17 cellular contexts compared by ENCODE assay signal in genomic region chr22:48708558-48709245, GRCh38.
DNase-seq lines count a peak whose midpoint lies in the region; ATAC-seq and TF ChIP-seq lines count a peak whose summit lies in the region.
"Had no signal": no experiment of that assay in that cellular context is flagged by ENCODE, and none has a peak within 500 bp of the region (broad histone marks: within the 10 kb centered on the region; RNA-seq: fewer than 3 reads in every experiment).

No MANE protein-coding gene starts in this region.

- H3K4me2 ChIP-seq in osteoblast (ENCODE audit: insufficient read depth, low read length) = no peak overlapping the region
- H3K4me2 ChIP-seq: A549 had no signal

- ATAC-seq in heart right ventricle (no peak), RWPE2 (ENCODE audit: low read depth) (no peak)
- ATAC-seq: A549, Panc1 had no signal

- 73 to 79% methylated on average over 25 of the region's 25 CpGs for WGBS in heart right ventricle, 2 donors

- no peaks in the 10 kb centered on the region for H3K79me2 ChIP-seq in osteoblast (ENCODE audit: insufficient read depth, low read length)

- H3K9me3 ChIP-seq in heart right ventricle = no peaks in the 10 kb centered on the region
- no peaks in the 10 kb centered on the region for H3K9me3 ChIP-seq in RWPE2 (ENCODE audit: severe bottlenecking)
- no peaks in the 10 kb centered on the region for H3K9me3 ChIP-seq in osteoblast (ENCODE audit: low read depth, low read length)
- H3K9me3 ChIP-seq: A549, BE2C, SJSA1 had no signal

- H3K4me3 ChIP-seq in heart right ventricle = no peak overlapping the region
- H3K4me3 ChIP-seq in RWPE2 (ENCODE audit: severe bottlenecking) = no peak overlapping the region
- no peak overlapping the region for H3K4me3 ChIP-seq in osteoblast (ENCODE audit: insufficient read depth, low read length)
- H3K4me3 ChIP-seq: A549, SJSA1 had no signal

- peak; percentile 72 for DNase-seq in cardiac septum (ENCODE audit: low spot score)
- DNase-seq in heart right ventricle = no peak
- peak; percentile 23 for DNase-seq in RWPE2 (ENCODE audit: low spot score)
- peak; percentile 81 for DNase-seq in osteoblast (ENCODE audit: insufficient read length, low spot score, missing footprints)
- no peak for DNase-seq in effector CD4-positive, alpha-beta T cell
- no peak for DNase-seq in occipital lobe (lab: John Stamatoyannopoulos, UW)
- no peak for DNase-seq in NCI-H1694 (lab: John Stamatoyannopoulos, UW)
- DNase-seq: BE2C; CD4-positive, CD25-positive, alpha-beta regulatory T cell; DMS79; NCI-H1105 treated with DMSO at 0.1 percent for 48 hours; NCI-H2081; NCI-H2171; NCI-H82 had no signal

- no peaks in the 10 kb centered on the region for H4K20me1 ChIP-seq in osteoblast (ENCODE audit: insufficient read depth, low read length)

- no peak overlapping the region for H3K27ac ChIP-seq in heart right ventricle
- no peak overlapping the region for H3K27ac ChIP-seq in RWPE2 (ENCODE audit: poor library complexity, severe bottlenecking)
- no peak overlapping the region for H3K27ac ChIP-seq in osteoblast (ENCODE audit: low read depth, low read length)
- H3K27ac ChIP-seq: A549, SJSA1 had no signal

- intact Hi-C loops in cardiac septum (cut with DNase I) (no loop called here), heart right ventricle (cut with DNase I) (no loop called here)

- H3K27me3 ChIP-seq in heart right ventricle = peaks cover 0 to 11% (median 0%) of the 10 kb centered on the region in 7 donors
- H3K27me3 ChIP-seq in RWPE2 (ENCODE audit: insufficient read depth, poor library complexity, severe bottlenecking) = no peaks in the 10 kb centered on the region
- H3K27me3 ChIP-seq in osteoblast (ENCODE audit: insufficient read depth, low read length) = no peaks in the 10 kb centered on the region
- H3K27me3 ChIP-seq: BE2C, SJSA1 had no signal

- no peak overlapping the region for H2AFZ ChIP-seq in osteoblast (ENCODE audit: low read length)

- no peaks in the 10 kb centered on the region for H3K4me1 ChIP-seq in heart right ventricle
- H3K4me1 ChIP-seq in RWPE2 (ENCODE audit: insufficient read depth, poor library complexity, severe bottlenecking) = no peaks in the 10 kb centered on the region
- no peaks in the 10 kb centered on the region for H3K4me1 ChIP-seq in osteoblast (ENCODE audit: insufficient read depth, low read length)
- H3K4me1 ChIP-seq: A549, BE2C, SJSA1 had no signal

- no peak for TF ChIP-seq CTCF in heart right ventricle (IDR thresholded peaks at IDR 0.05)
- no peak for TF ChIP-seq CTCF in RWPE2 (IDR thresholded peaks at IDR 0.05; ENCODE audit: poor library complexity, severe bottlenecking)
- TF ChIP-seq CTCF in osteoblast (IDR thresholded peaks at IDR 0.05; ENCODE audit: extremely low read depth, low read depth, low read length) = no peak

- H3K36me3 ChIP-seq in heart right ventricle (no peaks in the 10 kb centered on the region), RWPE2 (ENCODE audit: low read depth) (no peaks in the 10 kb centered on the region), osteoblast (ENCODE audit: insufficient read depth, low read length) (no peaks in the 10 kb centered on the region)
- H3K36me3 ChIP-seq: BE2C, SJSA1 had no signal

Comparison
In these comparisons a context has a peak if more than half of its experiments do, and no peak if none do; other contexts are left out.
1. DNase-seq: peak in cardiac septum (single experiment), RWPE2 (single experiment) and osteoblast (single experiment); none in heart right ventricle (0 of 2), effector CD4-positive, alpha-beta T cell (single experiment), occipital lobe (single experiment) and NCI-H1694 (single experiment).